In genomic region chr17:33676444-33676843, GRCh38 we compare ENCODE assay signal across 3 cellular contexts.
"Had no signal": no experiment of that assay in that cellular context is flagged by ENCODE, and none has a peak within 500 bp of the region (broad histone marks: within the 10 kb centered on the region; RNA-seq: fewer than 3 reads in every experiment).

No MANE protein-coding gene starts in this region.

- H3K4me3 ChIP-seq: GM12878 had no signal

- DNase-seq: GDM1, GF-D8 had no signal

- ATAC-seq: GM12878 had no signal
